In genomic region chr17:56593741-56594527, GRCh38 we compare ENCODE assay signal across 8 cellular contexts. TPM values are rescaled to one million over a fixed set of nuclear protein-coding genes. Genes with fewer than 3 reads are reported as not detected.
A peak's percentile ranks its signal among the peaks of the same experiment; 100 is the strongest.
DNase-seq lines count a peak whose midpoint lies in the region; ATAC-seq and TF ChIP-seq lines count a peak whose summit lies in the region.

No MANE protein-coding gene starts in this region.

- no peak for ATAC-seq in GM21528 (IDR thresholded peaks at IDR 0.05; ENCODE audit: low FRiP score, unreplicated experiment)
- no peak for ATAC-seq in HG03469 (IDR thresholded peaks at IDR 0.05; ENCODE audit: unreplicated experiment)

- H3K27ac ChIP-seq in right atrium auricular region: peak overlapping the region; percentile 62 to 67

- H3K9ac ChIP-seq in adipocyte (ENCODE audit: low read length): peak overlapping the region; percentile 64

- H3K9me3 ChIP-seq in adipocyte (ENCODE audit: control insufficient read depth, low read length): no peaks in the 10 kb centered on the region
- H3K9me3 ChIP-seq in right atrium auricular region: no peaks in the 10 kb centered on the region

- in situ Hi-C loops in SK-MEL-5 (cut with HindIII; ENCODE audit: low pct_unique_long_range_greater_than_20kb, low sequenced_read_pairs): loop anchor here (25.0 kb wide), 1 partner anchor 118 kb away; no protein-coding TSS in a partner anchor

- H3K36me3 ChIP-seq in adipocyte (ENCODE audit: control insufficient read depth, insufficient read depth, low read length, severe bottlenecking) (no peaks in the 10 kb centered on the region), right atrium auricular region (no peaks in the 10 kb centered on the region)

- peak; percentile 71 for DNase-seq in DMS114 treated with DMSO at 0.1 percent for 48 hours (lab: John Stamatoyannopoulos, UW; ENCODE audit: unreplicated experiment)
- peak; percentile 68 for DNase-seq in HK-2 (ENCODE audit: unreplicated experiment)
- DNase-seq in SK-MEL-5 (ENCODE audit: low read depth, low spot score): peak; percentile 62
- DNase-seq in adipocyte (ENCODE audit: low read depth): peak; percentile 90
- DNase-seq in right atrium auricular region (ENCODE audit: low spot score): no peak
- peak; percentile 31 to 91 (median 54) for DNase-seq in posterior cingulate gyrus

- H3K27me3 ChIP-seq in adipocyte (replicated peaks; ENCODE audit: control insufficient read depth, insufficient read depth, low read length) (peaks cover 38% of the 10 kb centered on the region), right atrium auricular region (no peaks in the 10 kb centered on the region)

- H3K4me1 ChIP-seq in adipocyte (ENCODE audit: control insufficient read depth, insufficient read depth, low read length): peaks cover 17% of the 10 kb centered on the region
- peaks cover 0 to 56% of the 10 kb centered on the region in 2 donors for H3K4me1 ChIP-seq in right atrium auricular region

- no peak for TF ChIP-seq CTCF in right atrium auricular region (IDR thresholded peaks at IDR 0.05)

- H3K4me3 ChIP-seq in adipocyte (ENCODE audit: low read length) (peak overlapping the region; percentile 77), right atrium auricular region (peak overlapping the region; percentile 44 to 62)

- intact Hi-C loops in posterior cingulate gyrus (cut with DNase I): loop anchor here (2.0 kb wide), 1 partner anchor 85 kb away; no protein-coding TSS in a partner anchor

RNA-seq across cellular contexts. Expression of gene NOG, which starts 0.4 kb away (rescaled TPM):
- total RNA-seq in SK-MEL-5 (2014; rRNA removed; shearing (Covaris generic)): not detected in 2 replicates
- 0.06 and 0.09 TPM in 2 replicates for polyA plus RNA-seq in SK-MEL-5 (2015; cell fraction: cytosol; rRNA removed)
- polyA plus RNA-seq in SK-MEL-5 (2015; cell fraction: nucleus; rRNA removed): 0.28 TPM in 1 of 2 replicates, not detected in the other
- total RNA-seq in right atrium auricular region: 1 to 10 TPM in 1 of 2 donors, not detected in 1; 1.5 TPM
